Comparison of ENCODE assay signal across 8 cellular contexts in the genomic region with DNA sequence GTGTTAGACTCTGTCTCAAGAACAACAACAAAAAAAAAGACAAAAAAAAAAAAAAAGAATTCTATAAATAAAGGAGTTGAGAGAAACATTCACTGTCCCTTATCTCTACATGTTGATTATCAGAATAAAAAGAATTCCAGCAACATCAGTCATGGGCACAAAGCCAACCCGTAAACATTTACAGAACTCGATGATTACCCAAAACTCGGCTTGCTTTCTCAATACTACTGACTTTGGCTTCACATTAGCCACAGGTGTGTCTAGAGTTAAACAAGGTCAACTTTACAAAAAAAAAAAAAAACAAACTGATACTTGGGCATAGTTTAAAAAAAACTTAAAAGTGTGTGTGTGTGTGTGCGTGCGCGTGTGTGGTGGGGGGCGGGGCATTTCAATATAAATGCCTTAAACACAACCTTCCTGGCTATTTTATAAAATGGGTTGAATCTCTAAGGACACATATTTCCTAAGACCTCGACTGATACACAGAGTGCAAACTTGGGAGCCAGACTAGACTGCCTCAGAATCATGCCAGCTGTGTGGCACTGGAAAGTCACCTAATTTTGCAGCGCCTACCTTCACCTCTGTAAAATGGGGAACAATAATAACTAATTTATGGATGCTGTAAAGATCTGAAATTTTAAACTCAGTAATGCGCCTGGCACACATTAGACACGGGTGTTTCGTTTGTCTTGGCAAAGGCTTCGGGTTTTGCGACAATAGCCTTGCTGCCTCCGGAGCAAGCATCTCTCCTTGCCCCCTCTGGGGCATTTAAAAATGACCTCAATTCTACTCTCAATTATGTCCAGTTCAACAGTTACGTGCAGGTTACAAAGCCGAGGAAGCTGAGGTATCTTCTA. TPM values are rescaled to one million over a fixed set of nuclear protein-coding genes. Genes with fewer than 3 reads are reported as not detected.
A peak's percentile ranks its signal among the peaks of the same experiment; 100 is the strongest.
DNase-seq lines count a peak whose midpoint lies in the region; ATAC-seq and TF ChIP-seq lines count a peak whose summit lies in the region.

No MANE protein-coding gene starts in this region.

- H3K4me3 Mint-ChIP-seq in activated T-cell treated with anti-CD3 and anti-CD28 coated beads, Interleukin-2, amount 50 U/mL, for 4 hours: peak overlapping the region; percentile 88
- H3K4me3 Mint-ChIP-seq in MCF 10A (ENCODE audit: unreplicated experiment) (peak overlapping the region; percentile 94), type B pancreatic cell (peak overlapping the region; percentile 97)

- no peaks in the 10 kb centered on the region for H3K9me3 ChIP-seq in liver (ENCODE audit: control insufficient read depth in 4 of 4, low read length in 3 of 4)

- peak overlapping the region; percentile 83 to 95 (median 93) for H3K4me3 ChIP-seq in liver (ENCODE audit: low read depth in 1 of 3, low read length in 3 of 3)

- H3K9ac ChIP-seq in liver (ENCODE audit: low read depth in 1 of 2, low read length in 2 of 2): peak overlapping the region; percentile 73 to 86

- peaks cover 5% of the 10 kb centered on the region for H3K36me3 Mint-ChIP-seq in activated T-cell treated with anti-CD3 and anti-CD28 coated beads, Interleukin-2, amount 50 U/mL, for 4 hours (ENCODE audit: insufficient read depth)
- H3K36me3 Mint-ChIP-seq in MCF 10A (ENCODE audit: insufficient read depth, unreplicated experiment) (peaks cover 37% of the 10 kb centered on the region), type B pancreatic cell (peaks cover 23% of the 10 kb centered on the region)

- 3% methylated on average over 17 of the region's 17 CpGs for WGBS in liver

- DNase-seq in activated T-cell treated with anti-CD3 and anti-CD28 coated beads, Interleukin-2, amount 50 U/mL, for 4 hours: no peak
- DNase-seq in activated T-cell treated with anti-CD3 and anti-CD28 coated beads for 4 hours (no peak), HCEC 1CT (peak; percentile 58), M059J (ENCODE audit: low read depth) (peak; percentile 68), MCF 10A (ENCODE audit: unreplicated experiment) (peak; percentile 68), type B pancreatic cell (ENCODE audit: extremely low spot score, unreplicated experiment) (no peak), GM20000 (ENCODE audit: low spot score) (no peak)

- TF ChIP-seq RAD21 in liver (IDR thresholded peaks at IDR 0.05): no peak

- TSS peak; percentile 43 for BruUV-seq in MCF 10A (replicated peaks; lab: Mats Ljungman, UMichigan)

- H3K9me3 Mint-ChIP-seq in activated T-cell treated with anti-CD3 and anti-CD28 coated beads, Interleukin-2, amount 50 U/mL, for 4 hours: no peaks in the 10 kb centered on the region
- H3K9me3 Mint-ChIP-seq in MCF 10A (ENCODE audit: unreplicated experiment) (no peaks in the 10 kb centered on the region), type B pancreatic cell (no peaks in the 10 kb centered on the region)

- H3K27ac ChIP-seq in liver (ENCODE audit: low read depth in 1 of 2, low read length in 2 of 2): peak overlapping the region; percentile 89 to 93

- no peaks in the 10 kb centered on the region for H3K27me3 Mint-ChIP-seq in activated T-cell treated with anti-CD3 and anti-CD28 coated beads, Interleukin-2, amount 50 U/mL, for 4 hours (ENCODE audit: low read depth)
- H3K27me3 Mint-ChIP-seq in MCF 10A (ENCODE audit: insufficient read depth, unreplicated experiment) (no peaks in the 10 kb centered on the region), type B pancreatic cell (no peaks in the 10 kb centered on the region)

- CTCF ChIA-PET in MCF 10A (lab: Yijun Ruan, JAX): interaction anchor here (0.6 to 1.8 kb wide), 7 partner anchors 11 to 307 kb away, joined by 3 to 6 read pairs (median 3); partner anchors contain the start of gene TRIM13

- no peak for TF ChIP-seq CTCF in MCF 10A (IDR thresholded peaks at IDR 0.05; ENCODE audit: unreplicated experiment)
- no peak for TF ChIP-seq CTCF in liver (IDR thresholded peaks at IDR 0.05; ENCODE audit: low read depth, low read length, missing input control)
- no peak for TF ChIP-seq CTCF in type B pancreatic cell (conservative IDR thresholded peaks at IDR 0.05)
- TF ChIP-seq CTCF in GM20000 (IDR thresholded peaks at IDR 0.05; ENCODE audit: extremely low read depth, missing control alignments): no peak

- H3K27ac Mint-ChIP-seq in MCF 10A (ENCODE audit: low read depth, unreplicated experiment) (peak overlapping the region; percentile 97), type B pancreatic cell (peak overlapping the region; percentile 82)

- H3K4me1 Mint-ChIP-seq in activated T-cell treated with anti-CD3 and anti-CD28 coated beads, Interleukin-2, amount 50 U/mL, for 4 hours (ENCODE audit: low read depth): peaks cover 20% of the 10 kb centered on the region
- H3K4me1 Mint-ChIP-seq in MCF 10A (ENCODE audit: insufficient read depth, unreplicated experiment): peaks cover 43% of the 10 kb centered on the region
- H3K4me1 Mint-ChIP-seq in type B pancreatic cell (ENCODE audit: unreplicated experiment): peaks cover 17% of the 10 kb centered on the region

- POLR2A ChIA-PET in MCF 10A (lab: Yijun Ruan, JAX): interaction anchor here (0.7 to 5.2 kb wide), 25 partner anchors 8 to 391 kb away, joined by 3 to 97 read pairs (median 5); partner anchors contain the start of genes CAB39L, KPNA3, RCBTB1 and SETDB2

- ATAC-seq in activated T-cell treated with anti-CD3 and anti-CD28 coated beads, Interleukin-2, amount 50 U/mL, for 4 hours: peak; percentile 2 to 8

- H3K36me3 ChIP-seq in liver (ENCODE audit: control insufficient read depth in 4 of 4, insufficient read depth in 3 of 4, low read depth in 1 of 4, low read length in 3 of 4): peaks cover 0 to 7% (median 3%) of the 10 kb centered on the region in 4 donors

- H3K27me3 ChIP-seq in liver (ENCODE audit: control insufficient read depth in 4 of 4, insufficient read depth in 4 of 4, low read length in 3 of 4): no peaks in the 10 kb centered on the region

- intact Hi-C loops in MCF 10A (cut with micrococcal nuclease): loop anchor here (1.0 kb wide), 1 partner anchor 102 kb away; the partner anchor contains the start of gene KPNA3

- H3K4me1 ChIP-seq in liver (ENCODE audit: control insufficient read depth in 4 of 4, insufficient read depth in 4 of 4, low read length in 3 of 4): peaks cover 0 to 20% (median 5%) of the 10 kb centered on the region in 4 donors

TF ChIP-seq in liver, 16 proteins besides CTCF, POLR2A, EP300 and RAD21 (continues in another document):
- TF ChIP-seq FOXA1 (IDR thresholded peaks at IDR 0.05) (peak; percentile 9), JUND (IDR thresholded peaks at IDR 0.05) (no peak), HNF4A (conservative IDR thresholded peaks at IDR 0.05) (peak; percentile 58 to 59), FOXA2 (IDR thresholded peaks at IDR 0.05) (peak; percentile 34), SP1 (IDR thresholded peaks at IDR 0.05) (peak; percentile 79), NR2F2 (IDR thresholded peaks at IDR 0.05) (no peak), GABPA (IDR thresholded peaks at IDR 0.05 in 1 of 2, conservative IDR thresholded peaks at IDR 0.05 in 1 of 2) (peak in 1 of 2 donors; percentile 6), RXRA (IDR thresholded peaks at IDR 0.05) (peak; percentile 82 to 89), YY1 (IDR thresholded peaks at IDR 0.05) (peak; percentile 9), HNF4G (IDR thresholded peaks at IDR 0.05) (no peak), EGR1 (IDR thresholded peaks at IDR 0.05; ENCODE audit: low read depth in 2 of 2) (no peak), REST (IDR thresholded peaks at IDR 0.05) (no peak)
- TF ChIP-seq, protein P1, sequence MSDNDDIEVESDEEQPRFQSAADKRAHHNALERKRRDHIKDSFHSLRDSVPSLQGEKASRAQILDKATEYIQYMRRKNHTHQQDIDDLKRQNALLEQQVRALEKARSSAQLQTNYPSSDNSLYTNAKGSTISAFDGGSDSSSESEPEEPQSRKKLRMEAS (IDR thresholded peaks at IDR 0.05): no peak
- TF ChIP-seq, protein P2, sequence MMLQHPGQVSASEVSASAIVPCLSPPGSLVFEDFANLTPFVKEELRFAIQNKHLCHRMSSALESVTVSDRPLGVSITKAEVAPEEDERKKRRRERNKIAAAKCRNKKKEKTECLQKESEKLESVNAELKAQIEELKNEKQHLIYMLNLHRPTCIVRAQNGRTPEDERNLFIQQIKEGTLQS (IDR thresholded peaks at IDR 0.05): no peak

RNA-seq across cellular contexts. Expression of gene EBPL, which starts 0.9 kb away (rescaled TPM):
- 10 to 100 TPM; 36.5 to 59.1 (median 53.4) TPM for total RNA-seq in activated T-cell treated with anti-CD3 and anti-CD28 coated beads, Interleukin-2, amount 50 U/mL, for 4 hours
- total RNA-seq in M059J (2014; rRNA removed; shearing (Covaris generic)): 70.8 and 91.9 TPM in 2 replicates
- total RNA-seq in MCF 10A (2022) (90.1 and 121 TPM in 2 replicates), liver (10 to 100 TPM; 44.3 to 48.0 TPM), type B pancreatic cell (ENCODE audit: low replicate concordance) (32.2 and 56.5 TPM in 2 replicates)
- polyA plus RNA-seq in liver: 100 to 1,000 TPM in 1 of 2 donors, 10 to 100 TPM in 1; 53.5 to 122 TPM

Comparison
In these comparisons a context has a peak if more than half of its experiments do, and no peak if none do; other contexts are left out.
1. DNase-seq: peak in HCEC 1CT (single experiment), M059J (single experiment) and MCF 10A (single experiment); none in activated T-cell treated with anti-CD3 and anti-CD28 coated beads, Interleukin-2, amount 50 U/mL, for 4 hours (single experiment), activated T-cell treated with anti-CD3 and anti-CD28 coated beads for 4 hours (single experiment), type B pancreatic cell (single experiment) and GM20000 (single experiment).
2. Peak in every context shown above with its lines, with median percentiles within 50 percentile points of each other: H3K4me3 Mint-ChIP-seq.